ENCODE assay signal across 31 cellular contexts in genomic region chr1:81672766-81673165, GRCh38.
"Had no signal": no experiment of that assay in that cellular context is flagged by ENCODE, and none has a peak within 500 bp of the region (broad histone marks: within the 10 kb centered on the region; RNA-seq: fewer than 3 reads in every experiment).

No MANE protein-coding gene starts in this region.

- H3K4me3 ChIP-seq: left lung, lower lobe of right lung, neural progenitor cell, psoas muscle, right atrium auricular region, right lobe of liver, smooth muscle cell, tibial nerve, vagina had no signal

- H3K36me3 ChIP-seq: left lung, lower lobe of right lung, neural progenitor cell, neutrophil, right atrium auricular region, right lobe of liver, tibial nerve, vagina had no signal

- H3K9me3 Mint-ChIP-seq: mesothelial cell of epicardium; nephron progenitor cell; stimulated activated memory B cell treated with anti-CD40 and anti-IgM and Interleukin-4, amounts not matched to agents 10 μg/mL and 1 μg/mL and 100 μg/mL, for 72 hours; type B pancreatic cell had no signal

- H2AFZ ChIP-seq: neural progenitor cell, parathyroid adenoma had no signal

- H3K9me3 ChIP-seq: left lung, lower lobe of right lung, neutrophil, psoas muscle, right atrium auricular region, right lobe of liver, tibial nerve, vagina had no signal

- FAIRE-seq: islet of Langerhans, kidney had no signal

- H3K4me3 Mint-ChIP-seq: immature natural killer cell; mesothelial cell of epicardium; naive B cell; natural killer cell; nephron progenitor cell; neural progenitor cell; stimulated activated memory B cell treated with anti-CD40 and anti-IgM and Interleukin-4, amounts not matched to agents 10 μg/mL and 1 μg/mL and 100 μg/mL, for 72 hours; stimulated activated naive CD8-positive, alpha-beta T cell treated with anti-CD3 and anti-CD28 coated beads, Interleukin-15, amount 100 ng/mL, for 72 hours; type B pancreatic cell had no signal

- H3K27ac Mint-ChIP-seq: immature natural killer cell; naive B cell; natural killer cell; nephron progenitor cell; neural progenitor cell; stimulated activated memory B cell treated with anti-CD40 and anti-IgM and Interleukin-4, amounts not matched to agents 10 μg/mL and 1 μg/mL and 100 μg/mL, for 72 hours; stimulated activated naive CD8-positive, alpha-beta T cell treated with anti-CD3 and anti-CD28 coated beads, Interleukin-15, amount 100 ng/mL, for 72 hours; type B pancreatic cell had no signal

- H3K4me2 ChIP-seq: neural progenitor cell, smooth muscle cell had no signal

- H3K4me1 Mint-ChIP-seq: immature natural killer cell; naive B cell; natural killer cell; stimulated activated memory B cell treated with anti-CD40 and anti-IgM and Interleukin-4, amounts not matched to agents 10 μg/mL and 1 μg/mL and 100 μg/mL, for 72 hours; stimulated activated naive CD8-positive, alpha-beta T cell treated with anti-CD3 and anti-CD28 coated beads, Interleukin-15, amount 100 ng/mL, for 72 hours had no signal

- DNase-seq: hypothalamus; immature natural killer cell; kidney; left colon; left lung; lower lobe of right lung; mesendoderm; naive B cell; natural killer cell; nephron progenitor cell; occipital lobe; psoas muscle; right lobe of liver; stimulated activated CD4-positive, alpha-beta T cell treated with anti-CD3 and anti-CD28 coated beads, Interleukin-1b, Interleukin-23, amount 100 ng/mL, for 48 hours; stimulated activated CD4-positive, alpha-beta T cell treated with anti-CD3 and anti-CD28 coated beads, Interleukin-2, amount 100 ng/mL, for 48 hours; stimulated activated CD4-positive, alpha-beta T cell treated with anti-CD3 and anti-CD28 coated beads, Interleukin-4, amount 100 ng/mL, for 4 hours; stimulated activated CD8-positive, alpha-beta memory T cell treated with anti-CD3 and anti-CD28 coated beads, Interleukin-4, amount 100 ng/mL, for 48 hours; stimulated activated naive CD4-positive, alpha-beta T cell treated with Interleukin-2 at 50 U/mL for 16 hours; stimulated activated naive CD8-positive, alpha-beta T cell treated with anti-CD3 and anti-CD28 coated beads, Interleukin-15, amount 100 ng/mL, for 72 hours; substantia nigra had no signal

- H3K27me3 ChIP-seq: left lung, neural progenitor cell, neutrophil, right atrium auricular region, right lobe of liver, tibial nerve, vagina had no signal

- H3K4me1 ChIP-seq: left lung, neural progenitor cell, parathyroid adenoma, psoas muscle, right lobe of liver, tibial nerve had no signal

- H3K36me3 Mint-ChIP-seq: mesothelial cell of epicardium; naive B cell; natural killer cell; neural progenitor cell; stimulated activated memory B cell treated with anti-CD40 and anti-IgM and Interleukin-4, amounts not matched to agents 10 μg/mL and 1 μg/mL and 100 μg/mL, for 72 hours; type B pancreatic cell had no signal

- H3K9ac ChIP-seq: neural progenitor cell, parathyroid adenoma had no signal

- H3K27me3 Mint-ChIP-seq: naive B cell; stimulated activated memory B cell treated with anti-CD40 and anti-IgM and Interleukin-4, amounts not matched to agents 10 μg/mL and 1 μg/mL and 100 μg/mL, for 72 hours; stimulated activated naive CD8-positive, alpha-beta T cell treated with anti-CD3 and anti-CD28 coated beads, Interleukin-15, amount 100 ng/mL, for 72 hours; type B pancreatic cell had no signal

- H3K27ac ChIP-seq: left lung, lower lobe of right lung, neural progenitor cell, neutrophil, parathyroid adenoma, psoas muscle, right atrium auricular region, right lobe of liver, tibial nerve, vagina had no signal

- H3K79me2 ChIP-seq: parathyroid adenoma had no signal

- ATAC-seq: left colon; left lung; lower lobe of right lung; natural killer cell; psoas muscle; right lobe of liver; stimulated activated memory B cell treated with anti-CD40 and anti-IgM and Interleukin-4, amounts not matched to agents 10 μg/mL and 1 μg/mL and 100 μg/mL, for 72 hours; stimulated activated naive CD8-positive, alpha-beta T cell treated with anti-CD3 and anti-CD28 coated beads, Interleukin-15, amount 100 ng/mL, for 72 hours had no signal
